9 cellular contexts compared by ENCODE assay signal in the genomic region with DNA sequence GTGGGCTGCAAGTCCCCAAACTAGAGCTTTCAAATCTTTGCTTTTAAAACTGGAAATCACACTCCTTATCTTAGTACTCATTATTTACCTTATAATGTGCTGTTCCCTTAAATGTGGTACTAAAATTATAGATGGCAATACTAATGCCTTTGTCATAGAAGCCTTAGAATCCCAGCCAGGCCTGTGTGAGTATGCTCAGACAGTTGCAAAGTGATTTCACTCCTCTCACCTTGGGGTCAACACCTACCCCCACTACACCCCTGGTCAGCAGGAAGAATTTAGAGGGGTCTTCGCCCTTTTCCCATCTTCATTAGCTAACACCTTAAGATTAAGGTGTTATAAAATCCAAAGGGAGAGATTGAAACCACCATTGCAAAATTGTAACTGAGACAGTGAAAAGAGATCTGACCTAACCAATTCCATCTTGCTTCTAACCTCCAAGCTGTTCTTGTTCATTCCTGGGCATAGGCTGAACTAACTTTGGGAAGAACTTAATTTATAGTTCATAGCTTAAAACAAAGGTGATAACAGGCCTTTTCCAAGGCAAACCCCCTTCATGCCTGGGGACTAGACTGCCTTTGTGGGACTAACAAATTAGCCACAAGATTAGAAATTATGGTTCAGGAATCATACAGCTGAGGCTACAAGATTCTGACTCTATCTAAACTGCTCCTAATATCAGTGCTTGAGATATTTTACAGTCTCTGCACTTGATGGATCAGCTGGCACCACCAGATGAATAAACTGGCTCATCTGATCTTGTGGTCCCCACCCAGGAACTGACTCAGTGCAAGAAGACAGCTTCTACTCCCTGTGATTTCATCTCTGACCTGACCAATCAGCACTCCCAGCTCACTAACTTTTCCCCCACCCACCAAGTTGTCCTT. TPM values are rescaled to one million over a fixed set of nuclear protein-coding genes. Genes with fewer than 3 reads are reported as not detected.
DNase-seq lines count a peak whose midpoint lies in the region; ATAC-seq and TF ChIP-seq lines count a peak whose summit lies in the region.
"Had no signal": no experiment of that assay in that cellular context is flagged by ENCODE, and none has a peak within 500 bp of the region (broad histone marks: within the 10 kb centered on the region; RNA-seq: fewer than 3 reads in every experiment).

No MANE protein-coding gene starts in this region.

- no peak for TF ChIP-seq CTCF in heart left ventricle (IDR thresholded peaks at IDR 0.05)

- WGBS in heart left ventricle, 4 donors, result 88 to 98% (median 96%) methylated on average over 1 of the region's 1 CpG

- intact Hi-C loops in heart left ventricle (cut with DNase I), result no loop called here
- intact Hi-C loops in posterior cingulate gyrus (cut with DNase I), result no loop called here

- H3K36me3 ChIP-seq in MG63, result no peaks in the 10 kb centered on the region
- no peaks in the 10 kb centered on the region for H3K36me3 ChIP-seq in heart left ventricle

- DNase-seq in MG63 (peak; percentile 83), heart left ventricle (peak in 4 of 5 donors; percentile 33 to 53 (median 36)), NCI-H146 (lab: John Stamatoyannopoulos, UW) (no peak), NCI-H69 (lab: John Stamatoyannopoulos, UW) (no peak), posterior cingulate gyrus (no peak), DMS153 treated with DMSO at 0.1 percent for 48 hours (lab: John Stamatoyannopoulos, UW; ENCODE audit: unreplicated experiment) (no peak)
- DNase-seq in activated T-cell treated with anti-CD3 and anti-CD28 coated beads, Interleukin-2, amount 50 U/mL, for 48 hours, result peak; percentile 64 to 67
- peak; percentile 19 to 28 for DNase-seq in stimulated activated CD8-positive, alpha-beta memory T cell treated with anti-CD3 and anti-CD28 coated beads, Interleukin-4, amount 100 ng/mL, for 4 hours (ENCODE audit: low read depth in 2 of 2, low spot score in 1 of 2)

- peak overlapping the region in 11 of 12 donors; percentile 45 to 91 (median 72) for H3K27ac ChIP-seq in heart left ventricle

- peak in 3 of 4 donors; percentile 64 to 86 (median 66) for ATAC-seq in heart left ventricle

- H3K9me3 ChIP-seq in MG63, result no peaks in the 10 kb centered on the region
- H3K9me3 ChIP-seq in heart left ventricle, result no peaks in the 10 kb centered on the region
- H3K9me3 ChIP-seq: body of pancreas had no signal

- H3K4me3 ChIP-seq in MG63, result no peak overlapping the region
- H3K4me3 ChIP-seq in heart left ventricle, result no peak overlapping the region
- H3K4me3 ChIP-seq: body of pancreas had no signal

- H3K4me1 ChIP-seq in heart left ventricle, result peaks cover 6 to 43% (median 27%) of the 10 kb centered on the region in 12 donors

- H3K27me3 ChIP-seq in MG63 (no peaks in the 10 kb centered on the region), heart left ventricle (no peaks in the 10 kb centered on the region)
- H3K27me3 ChIP-seq: body of pancreas had no signal

- TF ChIP-seq POLR2A in heart left ventricle (IDR thresholded peaks at IDR 0.05), result peak in 1 of 2 donors; percentile 30

RNA-seq across cellular contexts. Expression of a gene that starts 10.4 kb away (rescaled TPM):
- total RNA-seq in MG63 (2014; rRNA removed; shearing (Covaris generic); ENCODE audit: low replicate concordance), result 77.2 and 1,705 TPM in 2 replicates
- total RNA-seq in heart left ventricle, result 10 to 100 TPM; 31.0 to 58.0 (median 47.7) TPM
- 10 to 100 TPM; 56.8 to 70.9 TPM for polyA plus RNA-seq in heart left ventricle

RNA-seq across cellular contexts. Expression of a gene that starts 38.0 kb away (rescaled TPM):
- 4.3 and 5.4 TPM in 2 replicates for total RNA-seq in MG63 (2014; rRNA removed; shearing (Covaris generic); ENCODE audit: low replicate concordance)
- total RNA-seq in heart left ventricle, result 10 to 100 TPM in 6 of 9 donors, 1 to 10 TPM in 3; 5.5 to 19.6 (median 11.4) TPM
- polyA plus RNA-seq in heart left ventricle, result 1 to 10 TPM; 3.6 to 6.6 TPM

Comparison
In these comparisons a context has a peak if more than half of its experiments do, and no peak if none do; other contexts are left out.
1. DNase-seq: peak in MG63 (single experiment), activated T-cell treated with anti-CD3 and anti-CD28 coated beads, Interleukin-2, amount 50 U/mL, for 48 hours (2 of 2), heart left ventricle (4 of 5) and stimulated activated CD8-positive, alpha-beta memory T cell treated with anti-CD3 and anti-CD28 coated beads, Interleukin-4, amount 100 ng/mL, for 4 hours (2 of 2); none in NCI-H146 (single experiment), NCI-H69 (single experiment), posterior cingulate gyrus (0 of 10) and DMS153 treated with DMSO at 0.1 percent for 48 hours (single experiment).